8 cellular contexts compared by ENCODE assay signal in genomic region chr4:57426779-57427395, GRCh38.
DNase-seq lines count a peak whose midpoint lies in the region; ATAC-seq and TF ChIP-seq lines count a peak whose summit lies in the region.

No MANE protein-coding gene starts in this region.

- ATAC-seq in GM21825 (IDR thresholded peaks at IDR 0.05; ENCODE audit: unreplicated experiment), result peak; percentile 85

- no peaks in the 10 kb centered on the region for H3K36me3 ChIP-seq in tibial artery

- no peak overlapping the region for H3K4me3 Mint-ChIP-seq in activated CD4-positive, alpha-beta T cell treated with anti-CD3 and anti-CD28 coated beads, Interleukin-2, amount 10 ng/mL, durations not matched to agents 24 days and 14 days

- in situ Hi-C loops in SK-MEL-5 (cut with HindIII; ENCODE audit: low pct_unique_long_range_greater_than_20kb, low sequenced_read_pairs), result no loop called here

- TF ChIP-seq CTCF in dorsolateral prefrontal cortex (IDR thresholded peaks at IDR 0.05 in 54 of 56, conservative IDR thresholded peaks at IDR 0.05 in 2 of 56; ENCODE audit: low read depth in 1 of 56, partially characterized antibody in 56 of 56) (peak; percentile 33 to 84 (median 66)), tibial artery (IDR thresholded peaks at IDR 0.05) (peak; percentile 62 to 65)

- H3K9me3 ChIP-seq in tibial artery, result no peaks in the 10 kb centered on the region

- H3K4me1 Mint-ChIP-seq in activated CD4-positive, alpha-beta T cell treated with anti-CD3 and anti-CD28 coated beads, Interleukin-2, amount 10 ng/mL, durations not matched to agents 24 days and 14 days, result no peaks in the 10 kb centered on the region

- H3K9me3 Mint-ChIP-seq in activated CD4-positive, alpha-beta T cell treated with anti-CD3 and anti-CD28 coated beads, Interleukin-2, amount 10 ng/mL, durations not matched to agents 24 days and 14 days, result no peaks in the 10 kb centered on the region

- H3K27me3 Mint-ChIP-seq in activated CD4-positive, alpha-beta T cell treated with anti-CD3 and anti-CD28 coated beads, Interleukin-2, amount 10 ng/mL, durations not matched to agents 24 days and 14 days, result no peaks in the 10 kb centered on the region

- no peak overlapping the region for H3K27ac ChIP-seq in dorsolateral prefrontal cortex
- H3K27ac ChIP-seq in tibial artery, result no peak overlapping the region

- H3K4me3 ChIP-seq in dorsolateral prefrontal cortex, result no peak overlapping the region
- no peak overlapping the region for H3K4me3 ChIP-seq in tibial artery

- intact Hi-C loops in activated CD4-positive, alpha-beta T cell treated with anti-CD3 and anti-CD28 coated beads, Interleukin-2, amount 10 ng/mL, durations not matched to agents 24 days and 14 days (cut with micrococcal nuclease), result loop anchor here (2.0 kb wide), 1 partner anchor 262 kb away; no protein-coding TSS in a partner anchor
- intact Hi-C loops in dorsolateral prefrontal cortex (cut with DNase I), result loop anchor here in 1 of 2 donors (5.0 kb wide), 1 partner anchor 265 kb away; no protein-coding TSS in a partner anchor
- intact Hi-C loops in tibial artery (cut with DNase I; ENCODE audit: low total_unique reads), result loop anchor here (10.0 kb wide), 1 partner anchor 262 kb away; no protein-coding TSS in a partner anchor

- no peak overlapping the region for H3K27ac Mint-ChIP-seq in activated CD4-positive, alpha-beta T cell treated with anti-CD3 and anti-CD28 coated beads, Interleukin-2, amount 10 ng/mL, durations not matched to agents 24 days and 14 days

- peaks cover 0 to 22% (median 11%) of the 10 kb centered on the region in 4 donors for H3K4me1 ChIP-seq in tibial artery

- no peaks in the 10 kb centered on the region for H3K36me3 Mint-ChIP-seq in activated CD4-positive, alpha-beta T cell treated with anti-CD3 and anti-CD28 coated beads, Interleukin-2, amount 10 ng/mL, durations not matched to agents 24 days and 14 days (ENCODE audit: low read depth)

- peak; percentile 78 for DNase-seq in activated CD4-positive, alpha-beta T cell treated with anti-CD3 and anti-CD28 coated beads, Interleukin-2, amount 10 ng/mL, durations not matched to agents 24 days and 14 days
- DNase-seq in activated CD4-positive, alpha-beta T cell treated with anti-CD3 and anti-CD28 coated beads, Interleukin-2, amount 50 U/mL, for 4 hours, result no peak
- DNase-seq in LoVo (ENCODE audit: low spot score), result peak; percentile 60
- peak; percentile 76 for DNase-seq in SK-MEL-5 (ENCODE audit: low read depth, low spot score)
- peak; percentile 13 to 84 (median 75) for DNase-seq in dorsolateral prefrontal cortex
- peak; percentile 69 to 77 for DNase-seq in lung microvascular endothelial cell (ENCODE audit: low read depth in 2 of 2)
- DNase-seq in tibial artery, result peak; percentile 48 to 76

- peaks cover 0 to 5% (median 0%) of the 10 kb centered on the region in 45 donors for H3K27me3 ChIP-seq in dorsolateral prefrontal cortex
- no peaks in the 10 kb centered on the region for H3K27me3 ChIP-seq in tibial artery

Comparison
In these comparisons a context has a peak if more than half of its experiments do, and no peak if none do; other contexts are left out.
1. DNase-seq: peak in activated CD4-positive, alpha-beta T cell treated with anti-CD3 and anti-CD28 coated beads, Interleukin-2, amount 10 ng/mL, durations not matched to agents 24 days and 14 days (single experiment), LoVo (single experiment), SK-MEL-5 (single experiment), dorsolateral prefrontal cortex (10 of 10), lung microvascular endothelial cell (2 of 2) and tibial artery (2 of 2); none in activated CD4-positive, alpha-beta T cell treated with anti-CD3 and anti-CD28 coated beads, Interleukin-2, amount 50 U/mL, for 4 hours (0 of 2).